ENCODE assay signal across 1 cellular context in the genomic region with DNA sequence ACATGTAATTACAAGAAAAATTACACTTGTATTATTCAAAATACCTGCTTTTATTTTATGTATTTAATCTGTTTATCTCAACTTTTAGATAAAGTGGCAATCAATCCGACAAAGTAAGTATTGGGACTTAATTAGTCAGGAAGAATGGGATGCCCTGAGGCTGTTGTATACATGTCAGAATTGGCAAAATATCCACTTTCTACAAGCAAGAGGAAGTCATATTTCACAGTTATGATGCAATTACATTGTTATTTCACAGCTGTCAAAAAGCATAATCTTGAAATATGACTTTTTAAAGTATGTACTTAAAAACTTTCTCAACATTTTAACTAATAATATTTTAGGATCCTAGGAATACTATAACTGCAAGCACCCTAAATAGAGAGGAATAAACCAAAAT.
TF ChIP-seq lines count a peak whose summit lies in the region.

No MANE protein-coding gene starts in this region.

TF ChIP-seq in endothelial cell of umbilical vein, 7 proteins besides CTCF, POLR2A, EP300 and RAD21:
- TF ChIP-seq, protein P1, sequence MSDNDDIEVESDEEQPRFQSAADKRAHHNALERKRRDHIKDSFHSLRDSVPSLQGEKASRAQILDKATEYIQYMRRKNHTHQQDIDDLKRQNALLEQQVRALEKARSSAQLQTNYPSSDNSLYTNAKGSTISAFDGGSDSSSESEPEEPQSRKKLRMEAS (IDR thresholded peaks at IDR 0.05; ENCODE audit: insufficient read depth, insufficient read length) = no peak
- TF ChIP-seq FOS (IDR thresholded peaks at IDR 0.05; ENCODE audit: borderline replicate concordance, insufficient read depth, low read length) (no peak), MYC (IDR thresholded peaks at IDR 0.05; ENCODE audit: low read depth, low read length) (no peak)
TF ChIP-seq in endothelial cell of umbilical vein: peak in this region for 0.
